Comparison of ENCODE assay signal across 1 cellular context in the genomic region with DNA sequence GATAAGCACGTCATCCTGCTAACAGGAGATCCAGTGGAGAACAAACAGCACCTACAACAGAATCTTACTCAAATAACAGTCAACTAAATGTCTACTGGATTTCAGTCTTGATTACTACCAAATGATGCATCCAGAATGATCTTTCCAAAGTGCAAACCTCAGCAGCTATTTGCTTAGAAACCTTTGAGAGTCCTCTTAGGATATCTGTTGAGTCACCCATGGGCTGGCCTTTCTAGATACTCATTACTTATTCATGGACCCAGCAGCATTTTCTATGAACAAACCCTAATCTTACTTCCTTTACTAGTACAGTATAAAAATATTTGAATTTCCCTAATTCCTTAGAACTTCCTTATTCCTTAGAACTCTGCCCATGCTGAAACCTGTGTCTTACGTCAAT.
TF ChIP-seq lines count a peak whose summit lies in the region.

No MANE protein-coding gene starts in this region.

TF ChIP-seq in IMR-90, 13 proteins besides CTCF, POLR2A, EP300 and RAD21 (continued from another document):
- TF ChIP-seq CEBPB (IDR thresholded peaks at IDR 0.05; ENCODE audit: low read depth, low read length) (no peak), CHD1 (IDR thresholded peaks at IDR 0.05; ENCODE audit: low read depth, low read length) (no peak)
